ENCODE assay signal across 25 cellular contexts in the genomic region with DNA sequence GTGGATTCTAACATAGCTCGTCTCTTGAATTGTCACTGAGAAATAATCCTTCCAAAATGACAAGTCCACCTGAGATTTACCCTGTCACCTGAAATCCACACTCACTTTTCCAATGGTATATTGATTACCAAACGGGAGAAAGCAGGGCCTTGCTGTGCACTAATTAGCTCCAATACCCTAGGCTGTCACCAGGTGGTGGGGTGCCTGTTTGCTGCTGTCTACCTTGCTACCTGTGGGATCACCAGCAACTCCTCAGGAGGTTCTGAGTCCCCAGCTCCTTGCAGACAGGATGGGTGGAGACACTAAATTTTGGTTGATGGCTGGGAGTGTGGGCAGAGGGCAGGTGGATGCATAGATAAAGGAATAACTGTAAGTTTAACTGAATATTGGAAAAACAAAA.
DNase-seq lines count a peak whose midpoint lies in the region; ATAC-seq and TF ChIP-seq lines count a peak whose summit lies in the region.
"Had no signal": no experiment of that assay in that cellular context is flagged by ENCODE, and none has a peak within 500 bp of the region (broad histone marks: within the 10 kb centered on the region; RNA-seq: fewer than 3 reads in every experiment).

No MANE protein-coding gene starts in this region.

- TF ChIP-seq RAD21 in liver (IDR thresholded peaks at IDR 0.05): peak; percentile 33 to 59

- H3K4me3 ChIP-seq in body of pancreas: no peak overlapping the region
- H3K4me3 ChIP-seq in liver (ENCODE audit: low read depth in 1 of 3, low read length in 3 of 3): no peak overlapping the region
- H3K4me3 ChIP-seq: cardiac muscle cell, hepatocyte, thyroid gland had no signal

- peak; percentile 71 for ATAC-seq in body of pancreas
- ATAC-seq in HG02884 (IDR thresholded peaks at IDR 0.05; ENCODE audit: unreplicated experiment): no peak
- ATAC-seq: natural killer cell treated with Interleukin-12 subunit alpha and Interleukin-12 subunit beta and Interleukin-15 and Interleukin-18, amount 100 ng/mL, for 72 hours; Panc1 had no signal

- H3K4me1 ChIP-seq in body of pancreas (no peaks in the 10 kb centered on the region), liver (ENCODE audit: control insufficient read depth in 4 of 4, insufficient read depth in 4 of 4, low read length in 3 of 4) (no peaks in the 10 kb centered on the region)
- H3K4me1 ChIP-seq: thyroid gland had no signal

- no peaks in the 10 kb centered on the region for H3K27me3 ChIP-seq in body of pancreas
- no peaks in the 10 kb centered on the region for H3K27me3 ChIP-seq in liver (ENCODE audit: control insufficient read depth in 4 of 4, insufficient read depth in 4 of 4, low read length in 3 of 4)
- H3K27me3 ChIP-seq: cardiac muscle cell, hepatocyte, thyroid gland had no signal

- TF ChIP-seq CTCF in GM10266 (IDR thresholded peaks at IDR 0.05; ENCODE audit: control insufficient read depth, insufficient read depth, low read depth, missing control alignments) (peak; percentile 32), body of pancreas (IDR thresholded peaks at IDR 0.05) (peak in 6 of 7 experiments; percentile 38 to 76 (median 62)), liver (IDR thresholded peaks at IDR 0.05; ENCODE audit: low read depth, low read length, missing input control) (peak; percentile 15)

- DNase-seq in GM10266 (ENCODE audit: extremely low spot score): no peak
- peak; percentile 26 for DNase-seq in HT-29 (ENCODE audit: low spot score)
- peak; percentile 55 to 73 (median 65) for DNase-seq in body of pancreas
- no peak for DNase-seq in GM03348 (ENCODE audit: low spot score)
- DNase-seq in GM19240 (ENCODE audit: insufficient read length, low spot score): no peak
- no peak for DNase-seq in OCI-M2 (lab: John Stamatoyannopoulos, UW; ENCODE audit: unreplicated experiment)
- DNase-seq: activated CD4-positive, alpha-beta memory T cell treated with anti-CD3 and anti-CD28 coated beads for 36 hours; amniotic stem cell; DMS53; GF-D8; KBM-7; kidney glomerular epithelial cell; NCI-H1930; NCI-H345; NCI-H82; stimulated activated CD4-positive, alpha-beta T cell treated with anti-CD3 and anti-CD28 coated beads, Interleukin-2, amount 100 ng/mL, for 24 hours; stimulated activated naive CD4-positive, alpha-beta T cell; T-helper 2 cell; thyroid gland had no signal

- H3K36me3 ChIP-seq in body of pancreas (replicated peaks in 1 of 2; ENCODE audit: insufficient read depth in 1 of 2, low read depth in 2 of 2) (no peaks in the 10 kb centered on the region), liver (ENCODE audit: control insufficient read depth in 4 of 4, insufficient read depth in 3 of 4, low read depth in 1 of 4, low read length in 3 of 4) (no peaks in the 10 kb centered on the region)
- H3K36me3 ChIP-seq: cardiac muscle cell, thyroid gland had no signal

- no peak overlapping the region for H3K27ac ChIP-seq in body of pancreas
- no peak overlapping the region for H3K27ac ChIP-seq in liver (ENCODE audit: low read depth in 1 of 2, low read length in 2 of 2)
- H3K27ac ChIP-seq: cardiac muscle cell, hepatocyte, thyroid gland had no signal

- 35 to 53% methylated on average over 2 of the region's 2 CpGs for WGBS in body of pancreas, 2 donors
- WGBS in liver: 55% methylated on average over 2 of the region's 2 CpGs

- intact Hi-C loops in body of pancreas (cut with DNase I): no loop called here

- TF ChIP-seq POLR2A in body of pancreas (IDR thresholded peaks at IDR 0.05): no peak

- no peak overlapping the region for H3K9ac ChIP-seq in liver (ENCODE audit: low read depth in 1 of 2, low read length in 2 of 2)

- H3K9me3 ChIP-seq in body of pancreas: no peaks in the 10 kb centered on the region
- H3K9me3 ChIP-seq in liver (ENCODE audit: control insufficient read depth in 4 of 4, low read length in 3 of 4): no peaks in the 10 kb centered on the region
- H3K9me3 ChIP-seq: thyroid gland had no signal

TF ChIP-seq in liver, 16 proteins besides CTCF, POLR2A, EP300 and RAD21:
- TF ChIP-seq YY1 (IDR thresholded peaks at IDR 0.05) (no peak), FOXA1 (IDR thresholded peaks at IDR 0.05) (no peak)

Comparison
In these comparisons a context has a peak if more than half of its experiments do, and no peak if none do; other contexts are left out.
1. DNase-seq: peak in HT-29 (single experiment) and body of pancreas (4 of 4); none in GM10266 (single experiment), GM03348 (single experiment), GM19240 (single experiment) and OCI-M2 (single experiment).
2. Peak in every context shown above with its lines, with median percentiles within 50 percentile points of each other: CTCF ChIP-seq.